Comparison of ENCODE assay signal across 8 cellular contexts in genomic region chr19:57435062-57435978, GRCh38. TPM values are rescaled to one million over a fixed set of nuclear protein-coding genes. Genes with fewer than 3 reads are reported as not detected.
A peak's percentile ranks its signal among the peaks of the same experiment; 100 is the strongest.
DNase-seq lines count a peak whose midpoint lies in the region; ATAC-seq and TF ChIP-seq lines count a peak whose summit lies in the region.

ZNF749 (plus strand) TSS chr19:57435325; CDS start chr19:57435579, 254 bp downstream.

- DNase-seq in GM10266 (ENCODE audit: extremely low spot score), result peak; percentile 94
- DNase-seq in NCI-H1105 (lab: John Stamatoyannopoulos, UW), result peak; percentile 100
- DNase-seq in SKM-1 (lab: John Stamatoyannopoulos, UW; ENCODE audit: unreplicated experiment), result peak; percentile 80
- peak; percentile 97 for DNase-seq in glomerular visceral epithelial cell (ENCODE audit: extremely low spot score)
- DNase-seq in occipital lobe (lab: John Stamatoyannopoulos, UW), result peak; percentile 93

- TF ChIP-seq CTCF in GM10266 (IDR thresholded peaks at IDR 0.05; ENCODE audit: control insufficient read depth, insufficient read depth, low read depth, missing control alignments), result no peak

- peaks cover 26% of the 10 kb centered on the region for H3K9me3 Mint-ChIP-seq in activated naive CD4-positive, alpha-beta T cell treated with anti-CD3 and anti-CD28 coated beads, Interleukin-2, amount 50 U/mL, for 24 hours

- H3K36me3 Mint-ChIP-seq in activated naive CD4-positive, alpha-beta T cell treated with anti-CD3 and anti-CD28 coated beads, Interleukin-2, amount 50 U/mL, for 24 hours, result peaks cover 34% of the 10 kb centered on the region

- H3K27ac Mint-ChIP-seq in activated naive CD4-positive, alpha-beta T cell treated with anti-CD3 and anti-CD28 coated beads, Interleukin-2, amount 50 U/mL, for 24 hours, result peak within 1 kb of the TSS; percentile 99

- peaks cover 35% of the 10 kb centered on the region for H3K4me1 Mint-ChIP-seq in activated naive CD4-positive, alpha-beta T cell treated with anti-CD3 and anti-CD28 coated beads, Interleukin-2, amount 50 U/mL, for 24 hours

- no peak within 1 kb of the TSS for H3K27ac ChIP-seq in temporal lobe (ENCODE audit: low read depth, low read length)

- peak within 1 kb of the TSS; percentile 93 for H3K4me3 Mint-ChIP-seq in activated naive CD4-positive, alpha-beta T cell treated with anti-CD3 and anti-CD28 coated beads, Interleukin-2, amount 50 U/mL, for 24 hours

- no peaks in the 10 kb centered on the region for H3K27me3 Mint-ChIP-seq in activated naive CD4-positive, alpha-beta T cell treated with anti-CD3 and anti-CD28 coated beads, Interleukin-2, amount 50 U/mL, for 24 hours

- ATAC-seq in HG02642 (IDR thresholded peaks at IDR 0.05; ENCODE audit: poor library complexity, unreplicated experiment), result peak; percentile 97

RNA-seq across cellular contexts. Expression of gene ZNF749, which starts in this region (rescaled TPM):
- total RNA-seq in occipital lobe, result 37.1 TPM
- 28.8 TPM for total RNA-seq in temporal lobe
